ENCODE assay signal across 8 cellular contexts in the genomic region with DNA sequence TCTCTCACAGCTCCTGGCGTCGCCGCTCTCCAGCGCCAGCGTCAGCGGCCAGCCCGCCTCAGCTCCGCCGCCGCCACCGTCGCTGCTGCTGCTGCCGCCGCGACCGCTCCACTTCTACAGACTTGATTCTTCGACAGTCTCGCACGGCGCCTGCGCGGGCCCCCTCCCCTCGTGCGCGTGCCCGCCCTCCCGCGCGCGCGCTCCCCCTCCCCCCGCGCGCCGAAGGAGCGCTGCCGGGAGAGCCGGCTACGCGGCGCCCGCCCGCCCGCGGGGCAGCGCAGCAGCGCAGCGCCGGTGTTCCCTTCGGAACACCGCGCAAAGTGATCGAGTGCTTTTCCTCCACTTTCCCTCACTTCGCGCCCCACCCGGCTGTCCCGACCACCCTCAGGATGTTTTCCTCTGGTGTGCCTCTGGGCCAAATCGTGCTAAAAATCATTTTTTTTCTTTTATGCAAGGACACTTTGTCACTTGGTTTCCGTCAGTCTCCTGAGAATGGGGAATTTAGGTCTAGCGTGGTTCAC. TPM values are rescaled to one million over a fixed set of nuclear protein-coding genes. Genes with fewer than 3 reads are reported as not detected.
DNase-seq lines count a peak whose midpoint lies in the region; ATAC-seq and TF ChIP-seq lines count a peak whose summit lies in the region.

Gene IRF2BP2, minus strand, starts transcription at position 118 of the 521 bp plus-strand sequence. CDS start 684 bp downstream, outside the sequence.

- H3K9me3 ChIP-seq in MG63 = no peaks in the 10 kb centered on the region
- no peaks in the 10 kb centered on the region for H3K9me3 ChIP-seq in tibial artery

- peaks cover 0 to 45% (median 29%) of the 10 kb centered on the region in 4 donors for H3K4me1 ChIP-seq in tibial artery

- TF ChIP-seq CTCF in C4-2B (conservative IDR thresholded peaks at IDR 0.05) (no peak), omental fat pad (IDR thresholded peaks at IDR 0.05) (no peak), tibial artery (IDR thresholded peaks at IDR 0.05) (peak in 1 of 2 experiments; percentile 6)

- H3K36me3 ChIP-seq in MG63 (peaks cover 34% of the 10 kb centered on the region), tibial artery (peaks cover 22 to 31% (median 28%) of the 10 kb centered on the region in 3 donors)

- intact Hi-C loops in tibial artery (cut with DNase I; ENCODE audit: low total_unique reads) = loop anchor here (5.0 kb wide), 5 partner anchors 112 to 472 kb away; no protein-coding TSS in a partner anchor

- DNase-seq in MG63 = peak; percentile 86
- peak; percentile 94 for DNase-seq in SKM-1 (lab: John Stamatoyannopoulos, UW; ENCODE audit: unreplicated experiment)
- DNase-seq in activated naive CD4-positive, alpha-beta T cell treated with anti-CD3 and anti-CD28 coated beads, Interleukin-2, amount 50 U/mL, for 16 hours = peak; percentile 80
- peak; percentile 90 for DNase-seq in glomerular visceral epithelial cell (ENCODE audit: extremely low spot score)
- DNase-seq in omental fat pad (ENCODE audit: low spot score) = no peak
- peak; percentile 75 to 92 for DNase-seq in tibial artery

- H3K4me3 ChIP-seq in MG63 (peak within 1 kb of the TSS; percentile 74), tibial artery (peak within 1 kb of the TSS; percentile 75 to 94)

- H3K27ac ChIP-seq in C4-2B = peak within 1 kb of the TSS; percentile 98
- peak within 1 kb of the TSS; percentile 96 to 98 for H3K27ac ChIP-seq in tibial artery

- peak; percentile 27 for ATAC-seq in GM21381 (IDR thresholded peaks at IDR 0.05; ENCODE audit: unreplicated experiment)
- ATAC-seq in omental fat pad (ENCODE audit: low FRiP score) = peak; percentile 25

- H3K27me3 ChIP-seq in MG63 (no peaks in the 10 kb centered on the region), tibial artery (no peaks in the 10 kb centered on the region)

RNA-seq across cellular contexts. Expression of gene IRF2BP2, which starts in this region (rescaled TPM):
- total RNA-seq in MG63 (2014; rRNA removed; shearing (Covaris generic); ENCODE audit: low replicate concordance) = 52.8 and 67.4 TPM in 2 replicates
- total RNA-seq in omental fat pad = 10 to 100 TPM; 39.4 to 67.1 (median 40.0) TPM
